In the genomic region with DNA sequence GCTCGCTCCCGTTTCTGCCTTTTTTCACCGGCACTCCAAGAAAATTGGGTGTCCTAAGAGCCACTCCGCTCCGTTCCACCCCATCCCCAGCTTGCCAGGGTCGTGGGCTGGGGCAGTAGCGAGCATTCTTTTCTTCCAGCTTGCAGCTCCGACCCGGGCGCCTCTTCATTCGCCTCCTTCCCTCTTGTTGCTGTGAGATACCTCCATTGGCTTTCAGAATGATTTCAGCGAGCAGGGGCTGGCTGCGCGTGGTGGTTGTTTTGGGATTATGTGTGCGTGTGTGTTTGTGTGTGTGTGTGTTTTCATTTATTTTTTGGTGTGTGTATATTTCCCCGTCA, we compare ENCODE assay signal across 12 cellular contexts. TPM values are rescaled to one million over a fixed set of nuclear protein-coding genes. Genes with fewer than 3 reads are reported as not detected.
DNase-seq lines count a peak whose midpoint lies in the region; TF ChIP-seq lines count a peak whose summit lies in the region.
"Had no signal": no experiment of that assay in that cellular context is flagged by ENCODE, and none has a peak within 500 bp of the region (broad histone marks: within the 10 kb centered on the region; RNA-seq: fewer than 3 reads in every experiment).

No MANE protein-coding gene starts in this region.

- H3K27ac Mint-ChIP-seq in activated CD4-positive, alpha-beta memory T cell treated with anti-CD3 and anti-CD28 coated beads, Interleukin-2, amount 10 ng/mL, durations not matched to agents 7 days and 5 days: peak overlapping the region; percentile 66
- no peak overlapping the region for H3K27ac Mint-ChIP-seq in activated CD4-positive, alpha-beta memory T cell treated with anti-CD3 and anti-CD28 coated beads for 36 hours
- no peak overlapping the region for H3K27ac Mint-ChIP-seq in glutamatergic neuron (ENCODE audit: unreplicated experiment)

- POLR2A ChIA-PET in activated CD4-positive, alpha-beta memory T cell treated with anti-CD3 and anti-CD28 coated beads, Interleukin-2, amount 10 ng/mL, durations not matched to agents 7 days and 5 days (lab: Charles Lee): no interaction called here
- POLR2A ChIA-PET in activated CD4-positive, alpha-beta memory T cell treated with anti-CD3 and anti-CD28 coated beads for 36 hours (lab: Charles Lee): no interaction called here

- H3K4me3 Mint-ChIP-seq in activated CD4-positive, alpha-beta memory T cell treated with anti-CD3 and anti-CD28 coated beads, Interleukin-2, amount 10 ng/mL, durations not matched to agents 7 days and 5 days: no peak overlapping the region
- H3K4me3 Mint-ChIP-seq in activated CD4-positive, alpha-beta memory T cell treated with anti-CD3 and anti-CD28 coated beads for 36 hours: no peak overlapping the region
- peak overlapping the region; percentile 17 for H3K4me3 Mint-ChIP-seq in glutamatergic neuron (ENCODE audit: unreplicated experiment)

- H3K27ac ChIP-seq in skin epidermis: peak overlapping the region in 2 of 21 experiments; percentile 67 to 77
- H3K27ac ChIP-seq: upper lobe of left lung had no signal

- CTCF ChIA-PET in activated CD4-positive, alpha-beta memory T cell treated with anti-CD3 and anti-CD28 coated beads, Interleukin-2, amount 10 ng/mL, durations not matched to agents 7 days and 5 days (lab: Charles Lee): interaction anchor here (1.0 kb wide), 1 partner anchor 37 kb away, joined by 3 read pairs; no protein-coding TSS in a partner anchor
- CTCF ChIA-PET in activated CD4-positive, alpha-beta memory T cell treated with anti-CD3 and anti-CD28 coated beads for 36 hours (lab: Charles Lee): interaction anchor here (0.9 kb wide), 1 partner anchor 18 kb away, joined by 3 read pairs; no protein-coding TSS in a partner anchor

- H3K4me3 ChIP-seq in skin epidermis: peak overlapping the region in 4 of 7 experiments; percentile 20 to 42 (median 32)
- H3K4me3 ChIP-seq: upper lobe of left lung had no signal

- H3K4me1 Mint-ChIP-seq in activated CD4-positive, alpha-beta memory T cell treated with anti-CD3 and anti-CD28 coated beads, Interleukin-2, amount 10 ng/mL, durations not matched to agents 7 days and 5 days: peaks cover 4% of the 10 kb centered on the region
- H3K4me1 Mint-ChIP-seq in activated CD4-positive, alpha-beta memory T cell treated with anti-CD3 and anti-CD28 coated beads for 36 hours (ENCODE audit: low read depth): peaks cover 12% of the 10 kb centered on the region
- H3K4me1 Mint-ChIP-seq in glutamatergic neuron (ENCODE audit: low read depth, unreplicated experiment): no peaks in the 10 kb centered on the region

- no peaks in the 10 kb centered on the region for H3K9me3 Mint-ChIP-seq in activated CD4-positive, alpha-beta memory T cell treated with anti-CD3 and anti-CD28 coated beads, Interleukin-2, amount 10 ng/mL, durations not matched to agents 7 days and 5 days
- H3K9me3 Mint-ChIP-seq in activated CD4-positive, alpha-beta memory T cell treated with anti-CD3 and anti-CD28 coated beads for 36 hours: no peaks in the 10 kb centered on the region
- peaks cover 10% of the 10 kb centered on the region for H3K9me3 Mint-ChIP-seq in glutamatergic neuron (ENCODE audit: unreplicated experiment)

- TF ChIP-seq CTCF in glutamatergic neuron (IDR thresholded peaks at IDR 0.05; ENCODE audit: partially characterized antibody, unreplicated experiment): no peak

- peaks cover 85% of the 10 kb centered on the region for H3K27me3 Mint-ChIP-seq in activated CD4-positive, alpha-beta memory T cell treated with anti-CD3 and anti-CD28 coated beads, Interleukin-2, amount 10 ng/mL, durations not matched to agents 7 days and 5 days
- peaks cover 66% of the 10 kb centered on the region for H3K27me3 Mint-ChIP-seq in activated CD4-positive, alpha-beta memory T cell treated with anti-CD3 and anti-CD28 coated beads for 36 hours
- peaks cover 38% of the 10 kb centered on the region for H3K27me3 Mint-ChIP-seq in glutamatergic neuron (ENCODE audit: unreplicated experiment)

- intact Hi-C loops in activated CD4-positive, alpha-beta memory T cell treated with anti-CD3 and anti-CD28 coated beads for 36 hours (cut with micrococcal nuclease): no loop called here

- peaks cover 9% of the 10 kb centered on the region for H3K36me3 Mint-ChIP-seq in activated CD4-positive, alpha-beta memory T cell treated with anti-CD3 and anti-CD28 coated beads, Interleukin-2, amount 10 ng/mL, durations not matched to agents 7 days and 5 days (ENCODE audit: low read depth)
- H3K36me3 Mint-ChIP-seq in activated CD4-positive, alpha-beta memory T cell treated with anti-CD3 and anti-CD28 coated beads for 36 hours: peaks cover 6% of the 10 kb centered on the region
- H3K36me3 Mint-ChIP-seq in glutamatergic neuron (ENCODE audit: unreplicated experiment): no peaks in the 10 kb centered on the region

- DNase-seq in activated CD4-positive, alpha-beta memory T cell treated with anti-CD3 and anti-CD28 coated beads, Interleukin-2, amount 10 ng/mL, durations not matched to agents 7 days and 5 days: no peak
- no peak for DNase-seq in activated CD4-positive, alpha-beta memory T cell treated with anti-CD3 and anti-CD28 coated beads for 36 hours
- peak; percentile 54 for DNase-seq in NCI-H345 (lab: John Stamatoyannopoulos, UW)
- DNase-seq in glutamatergic neuron: no peak
- no peak for DNase-seq in epidermal melanocyte (ENCODE audit: insufficient read length, low spot score)
- no peak for DNase-seq in central memory CD4-positive, alpha-beta T cell
- no peak for DNase-seq in H4 (ENCODE audit: low spot score)
- DNase-seq: amniotic stem cell, midbrain had no signal

RNA-seq across cellular contexts. Expression of gene HOXD3, which starts 1.2 kb away (rescaled TPM):
- total RNA-seq in activated CD4-positive, alpha-beta memory T cell treated with anti-CD3 and anti-CD28 coated beads, Interleukin-2, amount 10 ng/mL, durations not matched to agents 7 days and 5 days: not detected
- total RNA-seq in activated CD4-positive, alpha-beta memory T cell treated with anti-CD3 and anti-CD28 coated beads for 36 hours: not detected
- total RNA-seq in glutamatergic neuron (ENCODE audit: unreplicated experiment): not detected
- total RNA-seq in H4 (2014; rRNA removed; shearing (Covaris generic)): 0.29 and 0.70 TPM in 2 replicates
- total RNA-seq: T-helper 2 cell treated with Interferon-gamma antibody and Interleukin-4, amounts not matched to agents 100 ng/mL and 5 ng/mL, for 36 hours had no signal

RNA-seq across cellular contexts. Expression of gene HOXD4, which starts 6.9 kb away (rescaled TPM):
- not detected for total RNA-seq in activated CD4-positive, alpha-beta memory T cell treated with anti-CD3 and anti-CD28 coated beads, Interleukin-2, amount 10 ng/mL, durations not matched to agents 7 days and 5 days
- not detected for total RNA-seq in activated CD4-positive, alpha-beta memory T cell treated with anti-CD3 and anti-CD28 coated beads for 36 hours
- not detected for total RNA-seq in glutamatergic neuron (ENCODE audit: unreplicated experiment)
- total RNA-seq in H4 (2014; rRNA removed; shearing (Covaris generic)): not detected in 2 replicates
- total RNA-seq: T-helper 2 cell treated with Interferon-gamma antibody and Interleukin-4, amounts not matched to agents 100 ng/mL and 5 ng/mL, for 36 hours had no signal

RNA-seq across cellular contexts. Expression of gene HOXD8, which starts 28.8 kb away (rescaled TPM):
- total RNA-seq in activated CD4-positive, alpha-beta memory T cell treated with anti-CD3 and anti-CD28 coated beads, Interleukin-2, amount 10 ng/mL, durations not matched to agents 7 days and 5 days: not detected
- total RNA-seq in activated CD4-positive, alpha-beta memory T cell treated with anti-CD3 and anti-CD28 coated beads for 36 hours: not detected
- total RNA-seq in glutamatergic neuron (ENCODE audit: unreplicated experiment): 0.27 TPM
- not detected in 2 replicates for total RNA-seq in H4 (2014; rRNA removed; shearing (Covaris generic))
- total RNA-seq: T-helper 2 cell treated with Interferon-gamma antibody and Interleukin-4, amounts not matched to agents 100 ng/mL and 5 ng/mL, for 36 hours had no signal

RNA-seq across cellular contexts. Expression of gene HOXD1, which starts 30.2 kb away (rescaled TPM):
- total RNA-seq in activated CD4-positive, alpha-beta memory T cell treated with anti-CD3 and anti-CD28 coated beads, Interleukin-2, amount 10 ng/mL, durations not matched to agents 7 days and 5 days: not detected
- total RNA-seq in activated CD4-positive, alpha-beta memory T cell treated with anti-CD3 and anti-CD28 coated beads for 36 hours: not detected
- total RNA-seq in glutamatergic neuron (ENCODE audit: unreplicated experiment): not detected
- total RNA-seq in H4 (2014; rRNA removed; shearing (Covaris generic)): not detected in 2 replicates
- total RNA-seq: T-helper 2 cell treated with Interferon-gamma antibody and Interleukin-4, amounts not matched to agents 100 ng/mL and 5 ng/mL, for 36 hours had no signal

RNA-seq across cellular contexts. Expression of gene HOXD9, which starts 35.8 kb away (rescaled TPM):
- not detected for total RNA-seq in activated CD4-positive, alpha-beta memory T cell treated with anti-CD3 and anti-CD28 coated beads, Interleukin-2, amount 10 ng/mL, durations not matched to agents 7 days and 5 days
- total RNA-seq in activated CD4-positive, alpha-beta memory T cell treated with anti-CD3 and anti-CD28 coated beads for 36 hours: not detected
- 0.44 TPM for total RNA-seq in glutamatergic neuron (ENCODE audit: unreplicated experiment)
- 1.1 and 2.1 TPM in 2 replicates for total RNA-seq in H4 (2014; rRNA removed; shearing (Covaris generic))
- total RNA-seq: T-helper 2 cell treated with Interferon-gamma antibody and Interleukin-4, amounts not matched to agents 100 ng/mL and 5 ng/mL, for 36 hours had no signal
